In the genomic region with DNA sequence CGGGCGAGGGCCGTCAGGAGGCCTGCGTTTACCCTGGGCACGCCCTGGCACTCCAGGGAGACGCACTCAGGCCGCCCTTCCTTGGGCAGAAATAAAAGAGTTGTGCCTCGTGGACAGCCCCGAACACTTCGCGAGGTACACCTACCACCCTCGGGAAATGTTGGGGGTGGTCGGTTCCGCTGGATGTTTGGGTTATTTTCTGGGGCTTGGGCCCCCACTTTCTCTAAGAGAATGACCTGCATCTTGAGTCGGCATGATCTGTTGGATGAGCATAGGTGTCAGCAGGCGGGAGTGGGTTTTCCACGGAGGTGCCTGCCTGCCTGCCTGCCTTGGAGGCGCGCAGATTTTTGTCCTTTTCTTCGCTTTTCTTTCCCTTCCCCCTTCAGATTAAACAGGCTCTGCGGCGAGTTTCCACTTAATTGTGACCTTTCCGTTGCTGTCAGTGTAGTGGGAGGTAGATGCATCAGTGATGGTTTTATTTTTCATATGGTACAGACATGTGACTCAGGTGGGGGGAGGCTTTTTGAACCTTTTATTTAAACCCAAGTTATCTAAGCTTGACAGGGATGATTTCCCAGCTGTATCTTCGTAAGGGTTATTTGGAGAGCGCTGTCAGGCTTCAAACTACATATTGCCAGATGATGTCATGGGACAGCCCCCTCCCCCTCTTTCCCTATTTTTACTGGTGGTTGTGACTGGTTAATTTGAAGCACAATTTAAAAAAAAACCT, we compare ENCODE assay signal across 8 cellular contexts. TPM values are rescaled to one million over a fixed set of nuclear protein-coding genes. Genes with fewer than 3 reads are reported as not detected.
DNase-seq lines count a peak whose midpoint lies in the region; ATAC-seq, FAIRE-seq and TF ChIP-seq lines count a peak whose summit lies in the region.

No MANE protein-coding gene starts in this region.

- H3K4me3 ChIP-seq in gastroesophageal sphincter (peak overlapping the region; percentile 65 to 86), ovary (peak overlapping the region; percentile 83)

- H3K36me3 ChIP-seq in gastroesophageal sphincter (no peaks in the 10 kb centered on the region), ovary (no peaks in the 10 kb centered on the region)

- H3K27me3 Mint-ChIP-seq in activated T-helper 1 cell treated with anti-CD3 and anti-CD28 coated beads, Interleukin-12 subunit alpha, Interleukin-12 subunit beta, Interleukin-2, Interleukin-4 antibody, amounts not matched to agents 30 ng/mL and 10 ng/mL and 1 ng/mL, durations not matched to agents 14 hours and 24 hours and 36 hours (ENCODE audit: insufficient read depth), result peaks cover 10% of the 10 kb centered on the region

- WGBS in gastroesophageal sphincter (ENCODE audit: low coverage in 1 of 2), 2 donors, result 0 to 1% methylated on average over 7 to 11 of the region's 25 CpGs
- WGBS in ovary, 3 donors, result 0 to 2% (median 1%) methylated on average over 14 to 25 of the region's 25 CpGs

- intact Hi-C loops in activated T-helper 1 cell treated with anti-CD3 and anti-CD28 coated beads, Interleukin-12 subunit alpha, Interleukin-12 subunit beta, Interleukin-2, Interleukin-4 antibody, amounts not matched to agents 30 ng/mL and 10 ng/mL and 1 ng/mL, durations not matched to agents 14 hours and 24 hours and 36 hours (cut with micrococcal nuclease), result loop anchor here (1.0 to 5.0 kb wide), 8 partner anchors 13 to 539 kb away; a partner anchor contains a TSS
- intact Hi-C loops in ovary (cut with DNase I), result no loop called here

- TF ChIP-seq EP300 in gastroesophageal sphincter (IDR thresholded peaks at IDR 0.05) (no peak), ovary (IDR thresholded peaks at IDR 0.05) (no peak)

- H3K9me3 ChIP-seq in gastroesophageal sphincter, result no peaks in the 10 kb centered on the region
- H3K9me3 ChIP-seq in ovary, result no peaks in the 10 kb centered on the region

- peak overlapping the region; percentile 91 for H3K4me3 Mint-ChIP-seq in activated T-helper 1 cell treated with anti-CD3 and anti-CD28 coated beads, Interleukin-12 subunit alpha, Interleukin-12 subunit beta, Interleukin-2, Interleukin-4 antibody, amounts not matched to agents 30 ng/mL and 10 ng/mL and 1 ng/mL, durations not matched to agents 14 hours and 24 hours and 36 hours

- peaks cover 30% of the 10 kb centered on the region for H3K4me1 Mint-ChIP-seq in activated T-helper 1 cell treated with anti-CD3 and anti-CD28 coated beads, Interleukin-12 subunit alpha, Interleukin-12 subunit beta, Interleukin-2, Interleukin-4 antibody, amounts not matched to agents 30 ng/mL and 10 ng/mL and 1 ng/mL, durations not matched to agents 14 hours and 24 hours and 36 hours (ENCODE audit: low read depth)

- H3K9me3 Mint-ChIP-seq in activated T-helper 1 cell treated with anti-CD3 and anti-CD28 coated beads, Interleukin-12 subunit alpha, Interleukin-12 subunit beta, Interleukin-2, Interleukin-4 antibody, amounts not matched to agents 30 ng/mL and 10 ng/mL and 1 ng/mL, durations not matched to agents 14 hours and 24 hours and 36 hours, result no peaks in the 10 kb centered on the region

- H3K36me3 Mint-ChIP-seq in activated T-helper 1 cell treated with anti-CD3 and anti-CD28 coated beads, Interleukin-12 subunit alpha, Interleukin-12 subunit beta, Interleukin-2, Interleukin-4 antibody, amounts not matched to agents 30 ng/mL and 10 ng/mL and 1 ng/mL, durations not matched to agents 14 hours and 24 hours and 36 hours (ENCODE audit: low read depth), result peaks cover 4% of the 10 kb centered on the region

- ATAC-seq in gastroesophageal sphincter (no peak), GM21526 (IDR thresholded peaks at IDR 0.05; ENCODE audit: low FRiP score, unreplicated experiment) (no peak), HG03565 (IDR thresholded peaks at IDR 0.05; ENCODE audit: unreplicated experiment) (no peak)

- TF ChIP-seq CTCF in gastroesophageal sphincter (IDR thresholded peaks at IDR 0.05) (no peak), ovary (IDR thresholded peaks at IDR 0.05) (no peak), D721Med (IDR thresholded peaks at IDR 0.05; ENCODE audit: insufficient read depth, missing control alignments) (no peak)

- H3K4me1 ChIP-seq in gastroesophageal sphincter (peaks cover 9 to 57% (median 11%) of the 10 kb centered on the region in 3 donors), ovary (ENCODE audit: insufficient read depth) (peaks cover 1% of the 10 kb centered on the region)

- DNase-seq in GM12891 (ENCODE audit: insufficient read length, low spot score) (no peak), NCI-H146 (lab: John Stamatoyannopoulos, UW) (peak; percentile 47), ovary (peak in 2 of 5 donors; percentile 37 to 42), D721Med (ENCODE audit: insufficient read length, low spot score) (no peak)
- DNase-seq in activated T-helper 1 cell treated with anti-CD3 and anti-CD28 coated beads, Interleukin-12 subunit alpha, Interleukin-12 subunit beta, Interleukin-2, Interleukin-4 antibody, amounts not matched to agents 30 ng/mL and 10 ng/mL and 1 ng/mL, durations not matched to agents 14 hours and 24 hours and 36 hours (ENCODE audit: low spot score), result no peak

- peak overlapping the region; percentile 90 to 100 (median 100) for H3K27ac ChIP-seq in gastroesophageal sphincter
- H3K27ac ChIP-seq in ovary, result peak overlapping the region; percentile 100

- TF ChIP-seq POLR2A in GM12891 (IDR thresholded peaks at IDR 0.05; ENCODE audit: low read depth, low read length) (no peak), gastroesophageal sphincter (IDR thresholded peaks at IDR 0.05) (no peak), ovary (IDR thresholded peaks at IDR 0.05) (no peak)

- H3K27me3 ChIP-seq in gastroesophageal sphincter, result no peaks in the 10 kb centered on the region
- no peaks in the 10 kb centered on the region for H3K27me3 ChIP-seq in ovary

- peak; percentile 28 for FAIRE-seq in GM12891 (lab: Jason Lieb, UNC)
- FAIRE-seq in D721Med (lab: Jason Lieb, UNC), result no peak

- H3K27ac Mint-ChIP-seq in activated T-helper 1 cell treated with anti-CD3 and anti-CD28 coated beads, Interleukin-12 subunit alpha, Interleukin-12 subunit beta, Interleukin-2, Interleukin-4 antibody, amounts not matched to agents 30 ng/mL and 10 ng/mL and 1 ng/mL, durations not matched to agents 14 hours and 24 hours and 36 hours, result peak overlapping the region; percentile 95

TF ChIP-seq in GM12891, 5 proteins besides CTCF, POLR2A, EP300 and RAD21:
- TF ChIP-seq PAX5 (IDR thresholded peaks at IDR 0.05; ENCODE audit: insufficient read depth, low read length, severe bottlenecking) (no peak), SPI1 (IDR thresholded peaks at IDR 0.05; ENCODE audit: low read depth, low read length) (no peak), TAF1 (IDR thresholded peaks at IDR 0.05; ENCODE audit: low read depth, low read length) (no peak), POU2F2 (IDR thresholded peaks at IDR 0.05; ENCODE audit: low read depth, low read length) (no peak), POLR2AphosphoS5 (IDR thresholded peaks at IDR 0.05; ENCODE audit: low read depth, low read length) (no peak)

RNA-seq across cellular contexts. Expression of a gene that starts 0.7 kb away (rescaled TPM):
- polyA plus RNA-seq in GM12891 (2012; ENCODE audit: low read depth, missing spikeins), result 0.69 TPM
- 6.2 and 6.4 TPM in 2 replicates for total RNA-seq in activated T-helper 1 cell treated with anti-CD3 and anti-CD28 coated beads, Interleukin-12 subunit alpha, Interleukin-12 subunit beta, Interleukin-2, Interleukin-4 antibody, amounts not matched to agents 30 ng/mL and 10 ng/mL and 1 ng/mL, durations not matched to agents 14 hours and 24 hours and 36 hours
- total RNA-seq in gastroesophageal sphincter, result 10 to 100 TPM; 20.6 to 41.9 (median 25.8) TPM
- total RNA-seq in ovary, result 10 to 100 TPM; 16.5 to 22.3 (median 20.2) TPM
- polyA plus RNA-seq in ovary, result 10 to 100 TPM in 1 of 2 donors, 1 to 10 TPM in 1; 8.4 to 10.9 TPM
